ENCODE assay signal across 3 cellular contexts in genomic region chr1:156898971-156899657, GRCh38.
TF ChIP-seq lines count a peak whose summit lies in the region.

No MANE protein-coding gene starts in this region.

TF ChIP-seq in SK-N-SH, 30 proteins besides CTCF, POLR2A, EP300 and RAD21:
- TF ChIP-seq USF1 (IDR thresholded peaks at IDR 0.05; ENCODE audit: borderline replicate concordance, low read depth) (no peak), YY1 (IDR thresholded peaks at IDR 0.05; ENCODE audit: low read depth) (no peak), FOXJ3 (CRISPR knock-in tag; IDR thresholded peaks at IDR 0.05) (no peak), CHD2 (IDR thresholded peaks at IDR 0.05; ENCODE audit: low read length, partially characterized antibody) (no peak), RXRA (IDR thresholded peaks at IDR 0.05; ENCODE audit: borderline replicate concordance, low read depth) (no peak), ELF1 (IDR thresholded peaks at IDR 0.05) (no peak), PBX3 (IDR thresholded peaks at IDR 0.05) (no peak)

TF ChIP-seq in SK-N-SH treated with all-trans-retinoic acid at 6 μM for 48 hours, 23 proteins besides CTCF, POLR2A, EP300 and RAD21:
- TF ChIP-seq TOX (CRISPR knock-in tag; IDR thresholded peaks at IDR 0.05; ENCODE audit: borderline replicate concordance) (no peak), TCF4 (CRISPR knock-in tag; IDR thresholded peaks at IDR 0.05; ENCODE audit: borderline replicate concordance) (no peak), ISL1 (CRISPR knock-in tag; IDR thresholded peaks at IDR 0.05) (no peak), PATZ1 (CRISPR knock-in tag; IDR thresholded peaks at IDR 0.05; ENCODE audit: borderline replicate concordance) (no peak), ZC3H10 (CRISPR knock-in tag; IDR thresholded peaks at IDR 0.05) (no peak), ZFP30 (CRISPR knock-in tag; IDR thresholded peaks at IDR 0.05) (no peak), ZNF70 (CRISPR knock-in tag; IDR thresholded peaks at IDR 0.05) (no peak), POU6F1 (CRISPR knock-in tag; IDR thresholded peaks at IDR 0.05; ENCODE audit: borderline replicate concordance, low read depth) (no peak), RARB (CRISPR knock-in tag; IDR thresholded peaks at IDR 0.05) (no peak), PPARA (CRISPR knock-in tag; IDR thresholded peaks at IDR 0.05; ENCODE audit: borderline replicate concordance) (no peak), ZNF8 (CRISPR knock-in tag; IDR thresholded peaks at IDR 0.05) (no peak), ESRRG (CRISPR knock-in tag; IDR thresholded peaks at IDR 0.05) (no peak), GLIS3 (CRISPR knock-in tag; IDR thresholded peaks at IDR 0.05) (no peak), CSRNP3 (CRISPR knock-in tag; IDR thresholded peaks at IDR 0.05) (no peak)

TF ChIP-seq in HepG2, 621 proteins besides CTCF, POLR2A, EP300 and RAD21:
- TF ChIP-seq SIN3B (IDR thresholded peaks at IDR 0.05; ENCODE audit: low read length) (no peak), ZBTB34 (CRISPR knock-in tag; IDR thresholded peaks at IDR 0.05) (no peak), TARDBP (CRISPR knock-in tag; IDR thresholded peaks at IDR 0.05) (no peak), ZXDC (CRISPR knock-in tag; IDR thresholded peaks at IDR 0.05) (no peak), ATF2 (CRISPR knock-in tag; IDR thresholded peaks at IDR 0.05) (no peak), ZMYM4 (CRISPR knock-in tag; IDR thresholded peaks at IDR 0.05) (no peak), GZF1 (CRISPR knock-in tag; IDR thresholded peaks at IDR 0.05) (no peak), SOX13 (IDR thresholded peaks at IDR 0.05) (no peak), SOX13 (CRISPR knock-in tag; conservative IDR thresholded peaks at IDR 0.05 in 1 of 2, IDR thresholded peaks at IDR 0.05 in 1 of 2) (no peak)
